Comparison of ENCODE assay signal across 11 cellular contexts in the genomic region with DNA sequence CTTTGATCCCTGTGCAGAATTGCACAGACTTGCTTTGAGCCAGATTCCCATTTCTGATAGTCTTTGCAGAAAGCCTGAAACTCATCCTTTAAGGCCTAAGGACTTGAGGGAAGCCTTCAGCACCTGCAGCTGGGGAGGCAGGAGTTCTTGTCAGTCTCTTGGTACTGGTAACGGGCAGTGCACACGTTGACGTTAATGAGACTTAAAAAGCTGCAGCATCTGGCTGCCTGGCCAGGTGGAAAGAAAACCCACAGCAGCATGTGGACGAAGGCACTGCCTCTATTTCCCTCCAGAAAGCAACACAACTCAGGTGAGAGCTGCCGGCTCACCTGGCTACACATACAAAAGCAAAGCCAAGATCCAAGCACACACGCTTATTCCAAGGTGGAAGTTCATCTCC.
DNase-seq lines count a peak whose midpoint lies in the region; ATAC-seq, FAIRE-seq and TF ChIP-seq lines count a peak whose summit lies in the region.
"Had no signal": no experiment of that assay in that cellular context is flagged by ENCODE, and none has a peak within 500 bp of the region (broad histone marks: within the 10 kb centered on the region; RNA-seq: fewer than 3 reads in every experiment).

No MANE protein-coding gene starts in this region.

- H3K27ac ChIP-seq in GM23338 (ENCODE audit: low read depth) (peak overlapping the region; percentile 76), OCI-LY7 (ENCODE audit: low read depth, low read length, poor library complexity, severe bottlenecking) (peak overlapping the region; percentile 94), keratinocyte (ENCODE audit: control insufficient read depth, insufficient read depth, low read length) (no peak overlapping the region), heart right ventricle (no peak overlapping the region)
- H3K27ac ChIP-seq: colonic mucosa had no signal

- POLR2A ChIA-PET in OCI-LY7 (lab: Charles Lee): interaction anchor here (1.6 kb wide), 1 partner anchor 28 kb away, joined by 4 read pairs; no protein-coding TSS in a partner anchor

- no peak overlapping the region for H3K4me3 ChIP-seq in GM23338
- H3K4me3 ChIP-seq in OCI-LY7 (ENCODE audit: low read depth, low read length, poor library complexity, severe bottlenecking): peak overlapping the region; percentile 43
- H3K4me3 ChIP-seq in keratinocyte (ENCODE audit: control insufficient read depth in 2 of 3, extremely low read depth in 1 of 3, insufficient read depth in 2 of 3, low read depth in 1 of 3, low read length in 3 of 3): no peak overlapping the region
- H3K4me3 ChIP-seq in heart right ventricle: no peak overlapping the region
- H3K4me3 ChIP-seq: colonic mucosa had no signal

- no peaks in the 10 kb centered on the region for H3K36me3 ChIP-seq in GM23338 (ENCODE audit: insufficient read depth)
- H3K36me3 ChIP-seq in OCI-LY7 (ENCODE audit: insufficient read depth, low read length): no peaks in the 10 kb centered on the region
- H3K36me3 ChIP-seq in keratinocyte (ENCODE audit: control insufficient read depth in 2 of 2, extremely low read depth in 1 of 2, insufficient read depth in 2 of 2, low read length in 2 of 2): no peaks in the 10 kb centered on the region
- H3K36me3 ChIP-seq in heart right ventricle: no peaks in the 10 kb centered on the region
- H3K36me3 ChIP-seq: colonic mucosa had no signal

- dilution Hi-C loops in keratinocyte (cut with MboI; ENCODE audit: extremely low pct_ligation_motif_present, low sequenced_read_pairs): no loop called here

- H3K4me3 Mint-ChIP-seq in GM23338: no peak overlapping the region

- peaks cover 10% of the 10 kb centered on the region for H3F3A ChIP-seq in GM23338 (replicated peaks; ENCODE audit: low read depth)

- no peaks in the 10 kb centered on the region for H4K20me1 ChIP-seq in GM23338 (replicated peaks; ENCODE audit: insufficient read depth)
- no peaks in the 10 kb centered on the region for H4K20me1 ChIP-seq in OCI-LY7 (ENCODE audit: insufficient read depth, low read length)
- H4K20me1 ChIP-seq in keratinocyte (ENCODE audit: control insufficient read depth, extremely low read depth, insufficient read depth, low read length): no peaks in the 10 kb centered on the region

- H3K9ac ChIP-seq in keratinocyte (ENCODE audit: control insufficient read depth, extremely low read depth, insufficient read depth, low read length): no peak overlapping the region

- H3K4me2 ChIP-seq in GM23338 (peak overlapping the region; percentile 18), OCI-LY7 (ENCODE audit: low read length) (peak overlapping the region; percentile 69), keratinocyte (ENCODE audit: control insufficient read depth, extremely low read depth, insufficient read depth, low read depth, low read length) (peak overlapping the region; percentile 18)

- H3K4me1 Mint-ChIP-seq in GM23338: peaks cover 44% of the 10 kb centered on the region

- no peaks in the 10 kb centered on the region for H3K9me3 Mint-ChIP-seq in GM23338

- no peak for TF ChIP-seq POLR2A in GM18505 (IDR thresholded peaks at IDR 0.05; ENCODE audit: borderline replicate concordance, extremely low read depth, insufficient read depth, insufficient read length)

- peak overlapping the region; percentile 91 for H3K27ac Mint-ChIP-seq in GM23338

- H3K4me1 ChIP-seq in GM23338 (ENCODE audit: insufficient read depth) (peaks cover 4% of the 10 kb centered on the region; the same call in 1 of the 2 replicates), OCI-LY7 (ENCODE audit: insufficient read depth, low read length, poor library complexity, severe bottlenecking) (peaks cover 100% of the 10 kb centered on the region), keratinocyte (ENCODE audit: control insufficient read depth, extremely low read depth, insufficient read depth, low read length) (peaks cover 42% of the 10 kb centered on the region), heart right ventricle (peaks cover 0 to 46% (median 12%) of the 10 kb centered on the region in 9 donors)

- no peak for FAIRE-seq in keratinocyte (lab: Jason Lieb, UNC)
- FAIRE-seq: G401.6 had no signal

- CTCF ChIA-PET in OCI-LY7 (lab: Charles Lee; ENCODE audit: unreplicated experiment): no interaction called here

- H3K9me3 ChIP-seq in OCI-LY7 (ENCODE audit: low read length): no peaks in the 10 kb centered on the region
- no peaks in the 10 kb centered on the region for H3K9me3 ChIP-seq in keratinocyte (ENCODE audit: control insufficient read depth, low read depth, low read length)
- H3K9me3 ChIP-seq in heart right ventricle: no peaks in the 10 kb centered on the region
- H3K9me3 ChIP-seq: colonic mucosa had no signal

- DNase-seq in GM23338 (ENCODE audit: low spot score): no peak
- DNase-seq in OCI-LY7 (ENCODE audit: low spot score): peak; percentile 95
- no peak for DNase-seq in keratinocyte (ENCODE audit: low read depth, low spot score)
- DNase-seq in heart right ventricle: no peak
- no peak for DNase-seq in activated CD8-positive, alpha-beta memory T cell treated with anti-CD3 and anti-CD28 coated beads, Interleukin-2, amount 50 U/mL, for 48 hours
- DNase-seq: colonic mucosa, NCI-H446 treated with DMSO at 0.1 percent for 48 hours had no signal

- no peaks in the 10 kb centered on the region for H3K79me2 ChIP-seq in GM23338 (replicated peaks; ENCODE audit: insufficient read depth)
- H3K79me2 ChIP-seq in OCI-LY7 (ENCODE audit: insufficient read depth, low read depth, low read length): peaks cover 5% of the 10 kb centered on the region; the same call in 1 of the 2 replicates
- no peaks in the 10 kb centered on the region for H3K79me2 ChIP-seq in keratinocyte (ENCODE audit: control insufficient read depth, insufficient read depth, low read length)

- no peak for TF ChIP-seq CTCF in GM23338 (conservative IDR thresholded peaks at IDR 0.05; ENCODE audit: low read depth in 2 of 2)
- no peak for TF ChIP-seq CTCF in OCI-LY7 (conservative IDR thresholded peaks at IDR 0.05; ENCODE audit: low read length)
- TF ChIP-seq CTCF in keratinocyte (optimal IDR thresholded peaks at IDR 0.05 in 1 of 3, IDR thresholded peaks at IDR 0.05 in 1 of 3, conservative IDR thresholded peaks at IDR 0.05 in 1 of 3; ENCODE audit: extremely low read depth in 1 of 3, insufficient read depth in 2 of 3, low read length in 3 of 3): no peak
- TF ChIP-seq CTCF in heart right ventricle (IDR thresholded peaks at IDR 0.05): no peak

- H3K9me1 ChIP-seq in keratinocyte (ENCODE audit: control insufficient read depth, extremely low read depth, insufficient read depth, low read length): peaks cover 2% of the 10 kb centered on the region

- BruUV-seq in OCI-LY7 (replicated peaks; lab: Mats Ljungman, UMichigan): no TSS peak

- no peaks in the 10 kb centered on the region for H3K27me3 ChIP-seq in GM23338 (ENCODE audit: insufficient read depth)
- H3K27me3 ChIP-seq in keratinocyte (ENCODE audit: control insufficient read depth, extremely low read depth, insufficient read depth, low read length): peaks cover 10% of the 10 kb centered on the region
- no peaks in the 10 kb centered on the region for H3K27me3 ChIP-seq in heart right ventricle
- H3K27me3 ChIP-seq: colonic mucosa had no signal

- ATAC-seq in GM18505 (IDR thresholded peaks at IDR 0.05; ENCODE audit: unreplicated experiment) (peak; percentile 19), GM23338 (no peak), HG03378 (IDR thresholded peaks at IDR 0.05; ENCODE audit: unreplicated experiment) (no peak), heart right ventricle (no peak), GM19328 (IDR thresholded peaks at IDR 0.05; ENCODE audit: unreplicated experiment) (no peak)

- 91 to 97% methylated on average over 6 of the region's 6 CpGs for WGBS in heart right ventricle, 2 donors

- no peaks in the 10 kb centered on the region for H3K36me3 Mint-ChIP-seq in GM23338 (ENCODE audit: low read depth)

- intact Hi-C loops in OCI-LY7 (cut with micrococcal nuclease; ENCODE audit: unreplicated experiment): loop anchor here (1.0 to 10.0 kb wide), 5 partner anchors 34 to 958 kb away; a partner anchor contains a TSS
- intact Hi-C loops in heart right ventricle (cut with DNase I): loop anchor here in 3 of 10 donors (10.0 kb wide), 1 partner anchor 590 kb away; no protein-coding TSS in a partner anchor

- H2AFZ ChIP-seq in GM23338: peak overlapping the region; percentile 86; the same call in 1 of the 2 replicates
- peak overlapping the region; percentile 2; the same call in 1 of the 2 replicates for H2AFZ ChIP-seq in OCI-LY7 (ENCODE audit: low read length)
- H2AFZ ChIP-seq in keratinocyte (ENCODE audit: control insufficient read depth, low read length): no peak overlapping the region

- H3K27me3 Mint-ChIP-seq in GM23338 (ENCODE audit: insufficient read depth, low read depth, poor library complexity): peaks cover 20% of the 10 kb centered on the region

- no peaks in the 10 kb centered on the region for H3K9me2 ChIP-seq in GM23338 (ENCODE audit: insufficient read depth)
- H3K9me2 ChIP-seq in OCI-LY7 (ENCODE audit: insufficient read depth, low read length): no peaks in the 10 kb centered on the region

TF ChIP-seq in GM23338, 12 proteins besides CTCF, POLR2A, EP300 and RAD21 (continues in another document):
- TF ChIP-seq, protein P1, sequence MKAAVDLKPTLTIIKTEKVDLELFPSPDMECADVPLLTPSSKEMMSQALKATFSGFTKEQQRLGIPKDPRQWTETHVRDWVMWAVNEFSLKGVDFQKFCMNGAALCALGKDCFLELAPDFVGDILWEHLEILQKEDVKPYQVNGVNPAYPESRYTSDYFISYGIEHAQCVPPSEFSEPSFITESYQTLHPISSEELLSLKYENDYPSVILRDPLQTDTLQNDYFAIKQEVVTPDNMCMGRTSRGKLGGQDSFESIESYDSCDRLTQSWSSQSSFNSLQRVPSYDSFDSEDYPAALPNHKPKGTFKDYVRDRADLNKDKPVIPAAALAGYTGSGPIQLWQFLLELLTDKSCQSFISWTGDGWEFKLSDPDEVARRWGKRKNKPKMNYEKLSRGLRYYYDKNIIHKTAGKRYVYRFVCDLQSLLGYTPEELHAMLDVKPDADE (IDR thresholded peaks at IDR 0.05): no peak
- no peak for TF ChIP-seq NANOG (IDR thresholded peaks at IDR 0.05; ENCODE audit: borderline replicate concordance)

Comparison
In these comparisons a context has a peak if more than half of its experiments do, and no peak if none do; other contexts are left out.
1. H3K27ac ChIP-seq: peak in GM23338 (single experiment) and OCI-LY7 (single experiment); none in keratinocyte (single experiment) and heart right ventricle (0 of 10).
2. H3K4me2 ChIP-seq: peak in every context shown above with its lines; median percentile 69 in OCI-LY7; 18 in GM23338; 18 in keratinocyte.